In the genomic region with DNA sequence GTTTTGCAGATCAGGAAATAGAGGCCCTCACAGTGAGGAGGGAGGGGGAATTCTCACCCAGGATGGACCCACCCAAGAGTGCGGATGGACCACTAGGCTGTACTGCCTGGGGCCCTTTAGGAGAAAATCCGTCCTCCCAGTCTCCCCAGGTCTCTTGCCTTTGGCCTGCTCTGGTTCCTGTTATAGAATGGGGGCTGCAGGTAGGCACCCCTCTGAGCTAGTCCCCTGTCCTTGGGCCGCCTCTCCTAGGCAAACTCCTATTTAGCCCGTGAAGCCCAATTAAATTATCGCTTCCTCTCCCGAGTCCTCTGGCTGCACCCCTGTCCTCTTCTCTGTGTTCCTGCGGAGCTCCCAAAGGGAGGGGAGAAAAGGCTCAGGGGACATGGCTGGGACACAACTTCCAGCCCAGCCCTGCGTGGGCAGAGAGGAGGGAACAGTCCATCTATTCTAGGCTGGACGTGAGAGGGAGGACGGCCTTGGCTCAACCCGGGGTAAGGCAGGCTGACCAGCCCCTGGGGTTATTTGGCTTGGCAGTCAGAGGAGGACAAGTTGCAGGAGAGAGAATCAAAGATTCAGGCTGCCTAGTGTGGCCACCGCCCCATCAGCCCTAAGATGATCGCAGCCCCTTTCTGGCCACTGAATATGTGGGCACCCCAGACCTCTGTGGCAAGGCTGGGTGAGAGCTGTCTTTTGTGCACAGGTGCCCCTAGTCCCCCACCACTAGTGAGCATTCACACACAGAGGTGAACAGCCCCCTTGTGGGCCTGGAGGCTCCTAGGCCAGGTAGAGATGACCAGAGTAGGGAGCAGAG, we compare ENCODE assay signal across 9 cellular contexts.
DNase-seq lines count a peak whose midpoint lies in the region; ATAC-seq and TF ChIP-seq lines count a peak whose summit lies in the region.
"Had no signal": no experiment of that assay in that cellular context is flagged by ENCODE, and none has a peak within 500 bp of the region (broad histone marks: within the 10 kb centered on the region; RNA-seq: fewer than 3 reads in every experiment).

No MANE protein-coding gene starts in this region.

- no peak for ATAC-seq in T-helper 17 cell
- ATAC-seq in GM21717 (IDR thresholded peaks at IDR 0.05; ENCODE audit: unreplicated experiment): no peak
- no peak for ATAC-seq in HG03342 (IDR thresholded peaks at IDR 0.05; ENCODE audit: unreplicated experiment)

- DNase-seq in T-helper 17 cell: no peak
- DNase-seq in fibroblast of lung (ENCODE audit: low read depth in 2 of 2): peak in 1 of 2 donors; percentile 62
- DNase-seq in GM20000 (ENCODE audit: low spot score): no peak
- DNase-seq in HT-29 (ENCODE audit: low spot score): no peak
- DNase-seq: NCI-H1417 treated with DMSO at 0.1 percent for 48 hours had no signal

- H3K36me3 Mint-ChIP-seq in T-helper 17 cell (ENCODE audit: low read depth): peaks cover 4% of the 10 kb centered on the region

- H3K4me2 ChIP-seq in BLaER1: peak overlapping the region; percentile 91; the same call in 1 of the 2 replicates
- H3K4me2 ChIP-seq in fibroblast of lung (ENCODE audit: extremely low read depth, insufficient read depth, low read length): peak overlapping the region; percentile 58

- no peak overlapping the region for H2AFZ ChIP-seq in fibroblast of lung (ENCODE audit: low read length)

- no peak overlapping the region for H3K27ac ChIP-seq in BLaER1
- peak overlapping the region; percentile 100 for H3K27ac ChIP-seq in fibroblast of lung (ENCODE audit: insufficient read depth, low read length)
- peak overlapping the region; percentile 96 for H3K27ac ChIP-seq in neutrophil

- H4K20me1 ChIP-seq in BLaER1 (no peaks in the 10 kb centered on the region), fibroblast of lung (ENCODE audit: control insufficient read depth, extremely low read depth, insufficient read depth, low read length) (no peaks in the 10 kb centered on the region)

- H3K9ac ChIP-seq in BLaER1 (0 out of 2 replicates have a peak overlapping the region, but pooled peaks have one; percentile 19), fibroblast of lung (ENCODE audit: insufficient read depth, low read length) (peak overlapping the region; percentile 26)

- H3K36me3 ChIP-seq in BLaER1 (no peaks in the 10 kb centered on the region), fibroblast of lung (ENCODE audit: control insufficient read depth, insufficient read depth, low read length) (no peaks in the 10 kb centered on the region), neutrophil (no peaks in the 10 kb centered on the region)

- H3K4me3 ChIP-seq in BLaER1 (no peak overlapping the region), fibroblast of lung (replicated peaks in 1 of 4; ENCODE audit: control extremely low read depth in 1 of 4, insufficient read depth in 1 of 4, low read depth in 3 of 4, low read length in 4 of 4) (no peak overlapping the region), neutrophil (ENCODE audit: low read depth in 1 of 2, low read length in 1 of 2) (no peak overlapping the region)

- peaks cover 42% of the 10 kb centered on the region for H3K4me1 Mint-ChIP-seq in T-helper 17 cell

- peak overlapping the region; percentile 92 for H3K4me3 Mint-ChIP-seq in T-helper 17 cell

- H3K4me1 ChIP-seq in BLaER1 (peaks cover 74% of the 10 kb centered on the region), fibroblast of lung (ENCODE audit: control insufficient read depth, extremely low read depth, insufficient read depth, low read length) (peaks cover 67% of the 10 kb centered on the region), neutrophil (ENCODE audit: control insufficient read depth in 1 of 2, insufficient read depth in 1 of 2, low read depth in 1 of 2, low read length in 1 of 2) (peaks cover 57 to 60% of the 10 kb centered on the region in 2 experiments)

- H3K9me3 ChIP-seq in BLaER1 (no peaks in the 10 kb centered on the region), T-helper 17 cell (ENCODE audit: control insufficient read depth, low read length, poor library complexity, severe bottlenecking) (no peaks in the 10 kb centered on the region), fibroblast of lung (ENCODE audit: control insufficient read depth, insufficient read depth, low read depth, low read length) (no peaks in the 10 kb centered on the region), neutrophil (no peaks in the 10 kb centered on the region)

- no peaks in the 10 kb centered on the region for H3K27me3 Mint-ChIP-seq in T-helper 17 cell

- H3K79me2 ChIP-seq in fibroblast of lung (ENCODE audit: control insufficient read depth, insufficient read depth, low read length): peaks cover 11% of the 10 kb centered on the region

- peaks cover 41% of the 10 kb centered on the region for H3K27me3 ChIP-seq in BLaER1
- no peaks in the 10 kb centered on the region for H3K27me3 ChIP-seq in fibroblast of lung (ENCODE audit: control insufficient read depth, insufficient read depth, low read length)
- H3K27me3 ChIP-seq in neutrophil: peaks cover 29% of the 10 kb centered on the region

- H3K27ac Mint-ChIP-seq in T-helper 17 cell: peak overlapping the region; percentile 98

- TF ChIP-seq CTCF in fibroblast of lung (conservative IDR thresholded peaks at IDR 0.05 in 1 of 2, IDR thresholded peaks at IDR 0.05 in 1 of 2; ENCODE audit: low read depth in 1 of 2, low read length in 2 of 2) (no peak), neutrophil (IDR thresholded peaks at IDR 0.05) (no peak), GM20000 (IDR thresholded peaks at IDR 0.05; ENCODE audit: extremely low read depth, missing control alignments) (no peak)
